Comparison of ENCODE assay signal across 8 cellular contexts in genomic region chr11:6443269-6444003, GRCh38. TPM values are rescaled to one million over a fixed set of nuclear protein-coding genes. Genes with fewer than 3 reads are reported as not detected.
DNase-seq lines count a peak whose midpoint lies in the region; ATAC-seq and TF ChIP-seq lines count a peak whose summit lies in the region.

No MANE protein-coding gene starts in this region.

- DNase-seq in BE2C: peak; percentile 38
- peak; percentile 40 for DNase-seq in RKO (ENCODE audit: low spot score)
- DNase-seq in activated T-helper 9 cell treated with anti-CD3 and anti-CD28 coated beads, Interleukin-2, amount 50 U/mL, for 16 hours (ENCODE audit: low read depth): peak; percentile 28
- peak; percentile 74 for DNase-seq in germinal center (ENCODE audit: low spot score)
- peak; percentile 75 for DNase-seq in pons (ENCODE audit: low spot score)
- DNase-seq in vagina (ENCODE audit: extremely low spot score in 2 of 2): no peak

- no peak overlapping the region for H3K27ac ChIP-seq in vagina

- no peak overlapping the region for H3K4me3 ChIP-seq in BE2C (ENCODE audit: low read depth, low read length)
- H3K4me3 ChIP-seq in vagina: no peak overlapping the region

- H3K9me3 ChIP-seq in BE2C: no peaks in the 10 kb centered on the region
- no peaks in the 10 kb centered on the region for H3K9me3 ChIP-seq in vagina

- intact Hi-C loops in vagina (cut with DNase I): loop anchor here (10.0 kb wide), 1 partner anchor 59 kb away; no protein-coding TSS in a partner anchor

- TF ChIP-seq CTCF in BE2C (IDR thresholded peaks at IDR 0.05; ENCODE audit: low read depth, low read length) (peak; percentile 62), vagina (IDR thresholded peaks at IDR 0.05) (peak; percentile 64 to 78 (median 71))

- TF ChIP-seq POLR2A in vagina (IDR thresholded peaks at IDR 0.05): no peak

- H3K36me3 ChIP-seq in BE2C (no peaks in the 10 kb centered on the region), vagina (no peaks in the 10 kb centered on the region)

- ATAC-seq in GM19023 (IDR thresholded peaks at IDR 0.05; ENCODE audit: unreplicated experiment) (peak; percentile 79), HG03175 (IDR thresholded peaks at IDR 0.05; ENCODE audit: unreplicated experiment) (peak; percentile 73)

- H3K27me3 ChIP-seq in BE2C (no peaks in the 10 kb centered on the region), vagina (no peaks in the 10 kb centered on the region)

- H3K4me1 ChIP-seq in BE2C (no peaks in the 10 kb centered on the region), vagina (no peaks in the 10 kb centered on the region)

RNA-seq across cellular contexts. Expression of gene HPX, which starts 2.6 kb away (rescaled TPM):
- 2.1 TPM for polyA plus RNA-seq in BE2C (2012; ENCODE audit: insufficient read depth, insufficient read length, low read depth)
- 0.98 TPM for total RNA-seq in vagina

RNA-seq across cellular contexts. Expression of gene APBB1, which starts 24.5 kb away (rescaled TPM):
- polyA plus RNA-seq in BE2C (2012; ENCODE audit: insufficient read depth, insufficient read length, low read depth): 70.0 TPM
- total RNA-seq in vagina: 59.7 TPM

RNA-seq across cellular contexts. Expression of gene TRIM3, which starts 30.3 kb away (rescaled TPM):
- polyA plus RNA-seq in BE2C (2012; ENCODE audit: insufficient read depth, insufficient read length, low read depth): 19.9 TPM
- total RNA-seq in vagina: 27.5 TPM

RNA-seq across cellular contexts. Expression of gene ARFIP2, which starts 37.7 kb away (rescaled TPM):
- 40.8 TPM for polyA plus RNA-seq in BE2C (2012; ENCODE audit: insufficient read depth, insufficient read length, low read depth)
- 54.0 TPM for total RNA-seq in vagina

RNA-seq across cellular contexts. Expression of gene TIMM10B, which starts 37.9 kb away (rescaled TPM):
- 57.0 TPM for polyA plus RNA-seq in BE2C (2012; ENCODE audit: insufficient read depth, insufficient read length, low read depth)
- total RNA-seq in vagina: 98.7 TPM

Comparison
In these comparisons a context has a peak if more than half of its experiments do, and no peak if none do; other contexts are left out.
1. DNase-seq: peak in BE2C (single experiment), RKO (single experiment), activated T-helper 9 cell treated with anti-CD3 and anti-CD28 coated beads, Interleukin-2, amount 50 U/mL, for 16 hours (single experiment), germinal center (single experiment) and pons (single experiment); none in vagina (0 of 2).